23 cellular contexts compared by ENCODE assay signal in genomic region chr22:43116932-43117331, GRCh38. TPM values are rescaled to one million over a fixed set of nuclear protein-coding genes. Genes with fewer than 3 reads are reported as not detected.
DNase-seq lines count a peak whose midpoint lies in the region; ATAC-seq and TF ChIP-seq lines count a peak whose summit lies in the region.
"Had no signal": no experiment of that assay in that cellular context is flagged by ENCODE, and none has a peak within 500 bp of the region (broad histone marks: within the 10 kb centered on the region; RNA-seq: fewer than 3 reads in every experiment).

No MANE protein-coding gene starts in this region.

- no peak for ATAC-seq in mucosa of descending colon
- ATAC-seq: A549, GM12878 had no signal

- no peaks in the 10 kb centered on the region for H3K9me2 ChIP-seq in OCI-LY7 (ENCODE audit: insufficient read depth, low read length)

- no peaks in the 10 kb centered on the region for H3K36me3 ChIP-seq in BLaER1
- peaks cover 78% of the 10 kb centered on the region for H3K36me3 ChIP-seq in OCI-LY7 (ENCODE audit: insufficient read depth, low read length)
- no peaks in the 10 kb centered on the region for H3K36me3 ChIP-seq in mucosa of descending colon (ENCODE audit: low read depth)

- H3K27me3 ChIP-seq in BLaER1 (peaks cover 4% of the 10 kb centered on the region; the same call in 1 of the 2 replicates), HL-60 (ENCODE audit: insufficient read depth, poor library complexity, severe bottlenecking) (no peaks in the 10 kb centered on the region)

- H3K4me3 ChIP-seq in BLaER1 (no peak overlapping the region; the same call in 1 of the 2 replicates), HL-60 (replicated peaks; ENCODE audit: insufficient read depth, low read length) (no peak overlapping the region), OCI-LY7 (ENCODE audit: low read depth, low read length, poor library complexity, severe bottlenecking) (peak overlapping the region; percentile 45), mucosa of descending colon (no peak overlapping the region)
- H3K4me3 ChIP-seq: A549, GM12878 had no signal

- no peak overlapping the region for H3K9ac ChIP-seq in BLaER1

- intact Hi-C loops in OCI-LY7 (cut with micrococcal nuclease; ENCODE audit: unreplicated experiment) = loop anchor here (5.0 kb wide), 1 partner anchor 400 kb away; no protein-coding TSS in a partner anchor
- intact Hi-C loops in mucosa of descending colon (cut with DNase I, micrococcal nuclease) = no loop called here

- BruUV-seq in OCI-LY7 (replicated peaks; lab: Mats Ljungman, UMichigan) = no TSS peak

- CTCF ChIA-PET in OCI-LY7 (lab: Charles Lee; ENCODE audit: unreplicated experiment) = no interaction called here

- peaks cover 100% of the 10 kb centered on the region for H3K4me1 ChIP-seq in BLaER1
- peaks cover 99% of the 10 kb centered on the region for H3K4me1 ChIP-seq in OCI-LY7 (ENCODE audit: insufficient read depth, low read length, poor library complexity, severe bottlenecking)
- H3K4me1 ChIP-seq in mucosa of descending colon (ENCODE audit: low read depth) = peaks cover 44% of the 10 kb centered on the region
- H3K4me1 ChIP-seq: A549 had no signal

- H3K27ac ChIP-seq in BLaER1 (peak overlapping the region; percentile 39; the same call in 1 of the 2 replicates), C4-2B (peak overlapping the region; percentile 87; the same call in 1 of the 2 replicates), HL-60 (replicated peaks) (peak overlapping the region; percentile 64; the same call in 1 of the 2 replicates), OCI-LY7 (ENCODE audit: low read depth, low read length, poor library complexity, severe bottlenecking) (peak overlapping the region; percentile 96)
- H3K27ac ChIP-seq: 22Rv1, A549 had no signal

- H3K4me2 ChIP-seq in BLaER1 (peak overlapping the region; percentile 92), OCI-LY7 (ENCODE audit: low read length) (peak overlapping the region; percentile 89)
- H3K4me2 ChIP-seq: A549 had no signal

- peaks cover 95% of the 10 kb centered on the region for H3K79me2 ChIP-seq in OCI-LY7 (ENCODE audit: insufficient read depth, low read depth, low read length)

- H2AFZ ChIP-seq in OCI-LY7 (ENCODE audit: low read length) = no peak overlapping the region

- DNase-seq in HL-60 (ENCODE audit: low read depth in 1 of 2, low spot score in 1 of 2) = no peak
- peak; percentile 60 for DNase-seq in OCI-LY7 (ENCODE audit: low spot score)
- no peak for DNase-seq in mucosa of descending colon
- no peak for DNase-seq in T-helper 1 cell
- DNase-seq in NCI-H510A (lab: John Stamatoyannopoulos, UW) = no peak
- no peak for DNase-seq in NCI-H2107 treated with DMSO at 0.1 percent for 48 hours (lab: John Stamatoyannopoulos, UW; ENCODE audit: unreplicated experiment)
- DNase-seq: AML-193; CD4-positive, alpha-beta memory T cell; CD4-positive, CD25-positive, alpha-beta regulatory T cell; CD8-positive, alpha-beta memory T cell; COR-L47; DMS 273 treated with DMSO at 0.1 percent for 48 hours; DMS153; DMS53; DMS79; DND-41; EL; GDM1 had no signal

- no peaks in the 10 kb centered on the region for H3K9me3 ChIP-seq in BLaER1
- H3K9me3 ChIP-seq in OCI-LY7 (ENCODE audit: low read length) = no peaks in the 10 kb centered on the region
- H3K9me3 ChIP-seq in mucosa of descending colon = no peaks in the 10 kb centered on the region
- H3K9me3 ChIP-seq: A549 had no signal

- H4K20me1 ChIP-seq in BLaER1 (no peaks in the 10 kb centered on the region; the same call in 1 of the 2 replicates), OCI-LY7 (ENCODE audit: insufficient read depth, low read length) (no peaks in the 10 kb centered on the region)

- POLR2A ChIA-PET in OCI-LY7 (lab: Charles Lee) = interaction anchor here (0.6 kb wide), 2 partner anchors 575 to 1170 kb away, joined by 3 read pairs; partner anchors contain the start of gene CENPM

- TF ChIP-seq CTCF in C4-2B (conservative IDR thresholded peaks at IDR 0.05) = no peak
- no peak for TF ChIP-seq CTCF in HL-60 (IDR thresholded peaks at IDR 0.05; ENCODE audit: insufficient read depth, low read length)
- no peak for TF ChIP-seq CTCF in OCI-LY7 (conservative IDR thresholded peaks at IDR 0.05; ENCODE audit: low read length)
- TF ChIP-seq CTCF in mucosa of descending colon (IDR thresholded peaks at IDR 0.05) = no peak

RNA-seq across cellular contexts. Expression of gene BIK, which starts 6.4 kb away (rescaled TPM):
- total RNA-seq in OCI-LY7 (2014; rRNA removed; shearing (Covaris generic)) = 104 and 143 TPM in 2 replicates
- total RNA-seq in OCI-LY7 (2022) (67.6 and 88.4 TPM in 2 replicates), mucosa of descending colon (10 to 100 TPM in 2 of 3 donors, 1 to 10 TPM in 1; 8.4 to 28.3 (median 20.6) TPM)

RNA-seq across cellular contexts. Expression of gene MCAT, which starts 26.3 kb away (rescaled TPM):
- total RNA-seq in OCI-LY7 (2014; rRNA removed; shearing (Covaris generic)) = 28.4 and 30.6 TPM in 2 replicates
- total RNA-seq in OCI-LY7 (2022) = 23.1 and 33.2 TPM in 2 replicates
- total RNA-seq in mucosa of descending colon = 10 to 100 TPM; 16.1 to 18.8 (median 17.0) TPM

RNA-seq across cellular contexts. Expression of gene TTLL1, which starts 27.7 kb away (rescaled TPM):
- 5.5 and 5.8 TPM in 2 replicates for total RNA-seq in OCI-LY7 (2014; rRNA removed; shearing (Covaris generic))
- total RNA-seq in OCI-LY7 (2022) (7.1 and 9.9 TPM in 2 replicates), mucosa of descending colon (1 to 10 TPM; 2.0 to 5.7 (median 3.4) TPM)

RNA-seq across cellular contexts. Expression of gene TSPO, which starts 34.4 kb away (rescaled TPM):
- total RNA-seq in OCI-LY7 (2014; rRNA removed; shearing (Covaris generic)) = 47.1 and 59.6 TPM in 2 replicates
- total RNA-seq in OCI-LY7 (2022) (55.5 and 69.9 TPM in 2 replicates), mucosa of descending colon (100 to 1,000 TPM; 134 to 281 (median 236) TPM)

Comparison
In these comparisons a context has a peak if more than half of its experiments do, and no peak if none do; other contexts are left out.
1. H3K27ac ChIP-seq: peak in every context shown above with its lines; median percentile 96 in OCI-LY7; 87 in C4-2B; 64 in HL-60; 39 in BLaER1.